1 cellular context compared by ENCODE assay signal in the genomic region with DNA sequence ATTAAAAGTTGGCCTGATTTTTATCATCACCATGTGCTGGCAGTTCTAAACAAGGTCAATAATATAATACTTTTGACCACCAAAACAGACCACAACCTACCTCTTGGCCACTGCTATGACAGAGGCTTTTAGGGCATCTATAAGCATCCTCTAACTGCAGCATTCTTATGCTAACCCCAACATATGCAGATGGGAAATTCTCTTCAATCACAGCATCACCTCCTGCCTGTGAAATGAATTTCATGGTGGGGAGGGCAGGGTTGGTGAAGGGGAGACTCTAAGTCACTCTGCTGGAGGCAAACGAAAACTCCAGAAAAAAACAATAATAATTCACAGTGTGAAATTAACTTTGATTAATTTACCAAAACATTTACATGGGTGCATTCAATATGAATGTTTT.
TF ChIP-seq lines count a peak whose summit lies in the region.

No MANE protein-coding gene starts in this region.

TF ChIP-seq in GM23338, 12 proteins besides CTCF, POLR2A, EP300 and RAD21 (continued from another document):
- TF ChIP-seq, protein P1, sequence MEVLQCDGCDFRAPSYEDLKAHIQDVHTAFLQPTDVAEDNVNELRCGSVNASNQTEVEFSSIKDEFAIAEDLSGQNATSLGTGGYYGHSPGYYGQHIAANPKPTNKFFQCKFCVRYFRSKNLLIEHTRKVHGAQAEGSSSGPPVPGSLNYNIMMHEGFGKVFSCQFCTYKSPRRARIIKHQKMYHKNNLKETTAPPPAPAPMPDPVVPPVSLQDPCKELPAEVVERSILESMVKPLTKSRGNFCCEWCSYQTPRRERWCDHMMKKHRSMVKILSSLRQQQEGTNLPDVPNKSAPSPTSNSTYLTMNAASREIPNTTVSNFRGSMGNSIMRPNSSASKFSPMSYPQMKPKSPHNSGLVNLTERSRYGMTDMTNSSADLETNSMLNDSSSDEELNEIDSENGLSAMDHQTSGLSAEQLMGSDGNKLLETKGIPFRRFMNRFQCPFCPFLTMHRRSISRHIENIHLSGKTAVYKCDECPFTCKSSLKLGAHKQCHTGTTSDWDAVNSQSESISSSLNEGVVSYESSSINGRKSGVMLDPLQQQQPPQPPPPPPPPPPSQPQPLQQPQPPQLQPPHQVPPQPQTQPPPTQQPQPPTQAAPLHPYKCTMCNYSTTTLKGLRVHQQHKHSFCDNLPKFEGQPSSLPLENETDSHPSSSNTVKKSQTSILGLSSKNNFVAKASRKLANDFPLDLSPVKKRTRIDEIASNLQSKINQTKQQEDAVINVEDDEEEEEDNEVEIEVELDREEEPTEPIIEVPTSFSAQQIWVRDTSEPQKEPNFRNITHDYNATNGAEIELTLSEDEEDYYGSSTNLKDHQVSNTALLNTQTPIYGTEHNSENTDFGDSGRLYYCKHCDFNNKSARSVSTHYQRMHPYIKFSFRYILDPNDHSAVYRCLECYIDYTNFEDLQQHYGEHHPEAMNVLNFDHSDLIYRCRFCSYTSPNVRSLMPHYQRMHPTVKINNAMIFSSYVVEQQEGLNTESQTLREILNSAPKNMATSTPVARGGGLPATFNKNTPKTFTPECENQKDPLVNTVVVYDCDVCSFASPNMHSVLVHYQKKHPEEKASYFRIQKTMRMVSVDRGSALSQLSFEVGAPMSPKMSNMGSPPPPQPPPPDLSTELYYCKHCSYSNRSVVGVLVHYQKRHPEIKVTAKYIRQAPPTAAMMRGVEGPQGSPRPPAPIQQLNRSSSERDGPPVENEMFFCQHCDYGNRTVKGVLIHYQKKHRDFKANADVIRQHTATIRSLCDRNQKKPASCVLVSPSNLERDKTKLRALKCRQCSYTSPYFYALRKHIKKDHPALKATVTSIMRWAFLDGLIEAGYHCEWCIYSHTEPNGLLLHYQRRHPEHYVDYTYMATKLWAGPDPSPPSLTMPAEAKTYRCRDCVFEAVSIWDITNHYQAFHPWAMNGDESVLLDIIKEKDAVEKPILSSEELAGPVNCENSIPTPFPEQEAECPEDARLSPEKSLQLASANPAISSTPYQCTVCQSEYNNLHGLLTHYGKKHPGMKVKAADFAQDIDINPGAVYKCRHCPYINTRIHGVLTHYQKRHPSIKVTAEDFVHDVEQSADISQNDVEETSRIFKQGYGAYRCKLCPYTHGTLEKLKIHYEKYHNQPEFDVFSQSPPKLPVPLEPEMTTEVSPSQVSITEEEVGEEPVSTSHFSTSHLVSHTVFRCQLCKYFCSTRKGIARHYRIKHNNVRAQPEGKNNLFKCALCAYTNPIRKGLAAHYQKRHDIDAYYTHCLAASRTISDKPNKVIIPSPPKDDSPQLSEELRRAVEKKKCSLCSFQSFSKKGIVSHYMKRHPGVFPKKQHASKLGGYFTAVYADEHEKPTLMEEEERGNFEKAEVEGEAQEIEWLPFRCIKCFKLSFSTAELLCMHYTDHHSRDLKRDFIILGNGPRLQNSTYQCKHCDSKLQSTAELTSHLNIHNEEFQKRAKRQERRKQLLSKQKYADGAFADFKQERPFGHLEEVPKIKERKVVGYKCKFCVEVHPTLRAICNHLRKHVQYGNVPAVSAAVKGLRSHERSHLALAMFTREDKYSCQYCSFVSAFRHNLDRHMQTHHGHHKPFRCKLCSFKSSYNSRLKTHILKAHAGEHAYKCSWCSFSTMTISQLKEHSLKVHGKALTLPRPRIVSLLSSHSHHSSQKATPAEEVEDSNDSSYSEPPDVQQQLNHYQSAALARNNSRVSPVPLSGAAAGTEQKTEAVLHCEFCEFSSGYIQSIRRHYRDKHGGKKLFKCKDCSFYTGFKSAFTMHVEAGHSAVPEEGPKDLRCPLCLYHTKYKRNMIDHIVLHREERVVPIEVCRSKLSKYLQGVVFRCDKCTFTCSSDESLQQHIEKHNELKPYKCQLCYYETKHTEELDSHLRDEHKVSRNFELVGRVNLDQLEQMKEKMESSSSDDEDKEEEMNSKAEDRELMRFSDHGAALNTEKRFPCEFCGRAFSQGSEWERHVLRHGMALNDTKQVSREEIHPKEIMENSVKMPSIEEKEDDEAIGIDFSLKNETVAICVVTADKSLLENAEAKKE (CRISPR knock-in tag; IDR thresholded peaks at IDR 0.05): peak; percentile 74
- TF ChIP-seq EZH2 (IDR thresholded peaks at IDR 0.05; ENCODE audit: low read depth, unreplicated experiment): no peak
- TF ChIP-seq CREB1 (CRISPR knock-in tag; IDR thresholded peaks at IDR 0.05; ENCODE audit: low read depth): no peak
TF ChIP-seq in GM23338: peak in this region for 1.
